1 cellular context compared by ENCODE assay signal in the genomic region with DNA sequence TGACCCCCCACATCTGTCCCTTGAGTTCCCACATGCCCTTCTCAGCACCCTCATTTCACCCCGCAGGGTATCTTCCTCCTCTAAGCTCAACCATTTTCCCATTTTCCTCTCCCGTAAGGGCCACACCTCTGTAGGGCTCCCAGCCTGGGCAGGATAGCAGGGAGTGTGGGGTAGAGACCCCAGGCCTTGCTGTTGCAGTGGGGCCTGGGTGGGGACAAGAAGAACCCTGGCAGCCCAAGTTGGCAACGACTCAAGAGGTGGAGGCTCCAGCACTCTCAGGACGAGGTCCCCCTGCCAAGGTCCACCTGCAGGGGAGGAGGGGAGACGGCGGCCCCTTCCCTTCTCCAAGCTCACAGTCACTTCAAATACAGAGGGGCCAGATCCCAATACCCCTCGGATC.
TF ChIP-seq lines count a peak whose summit lies in the region.

No MANE protein-coding gene starts in this region.

TF ChIP-seq in endothelial cell of umbilical vein, 7 proteins besides CTCF, POLR2A, EP300 and RAD21 (continued from another document):
- TF ChIP-seq EZH2 (IDR thresholded peaks at IDR 0.05; ENCODE audit: borderline replicate concordance, low read depth, low read length, severe bottlenecking) (no peak), POLR2AphosphoS5 (IDR thresholded peaks at IDR 0.05; ENCODE audit: insufficient read depth, low read depth, low read length) (no peak), GATA2 (IDR thresholded peaks at IDR 0.05; ENCODE audit: insufficient read depth, insufficient read length, low read depth, low read length) (no peak)
TF ChIP-seq in endothelial cell of umbilical vein: peak in this region for 0.
